7 cellular contexts compared by ENCODE assay signal in the genomic region with DNA sequence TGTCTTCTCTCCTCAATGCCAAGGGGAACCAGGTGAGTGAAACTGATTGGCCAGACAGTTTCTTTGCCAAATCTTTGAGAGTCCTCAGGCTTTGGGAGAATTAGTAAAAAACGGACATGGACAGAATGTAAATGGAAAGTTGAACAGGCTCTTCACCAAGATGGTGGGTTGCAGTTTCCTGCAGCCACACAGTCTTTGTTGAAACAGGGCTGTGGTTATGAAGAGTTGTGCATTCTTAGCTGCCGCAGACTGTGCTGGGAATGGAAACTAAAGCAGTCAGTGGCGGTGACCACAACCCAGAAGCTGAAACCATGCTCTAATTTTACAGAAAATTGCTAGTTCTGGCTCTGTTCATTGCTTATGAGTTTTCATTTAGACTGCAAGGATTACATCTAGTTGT. TPM values are rescaled to one million over a fixed set of nuclear protein-coding genes. Genes with fewer than 3 reads are reported as not detected.
DNase-seq lines count a peak whose midpoint lies in the region; ATAC-seq lines count a peak whose summit lies in the region.

No MANE protein-coding gene starts in this region.

- intact Hi-C loops in activated T-helper 1 cell treated with anti-CD3 and anti-CD28 coated beads, Interleukin-12 subunit alpha, Interleukin-12 subunit beta, Interleukin-2, Interleukin-4 antibody, amounts not matched to agents 30 ng/mL and 10 ng/mL and 1 ng/mL, durations not matched to agents 14 hours and 24 hours and 36 hours (cut with micrococcal nuclease): loop anchor here (1.0 to 2.0 kb wide), 9 partner anchors 20 to 872 kb away; a partner anchor contains a TSS

- peaks cover 68% of the 10 kb centered on the region for H3K36me3 Mint-ChIP-seq in activated T-helper 1 cell treated with anti-CD3 and anti-CD28 coated beads, Interleukin-12 subunit alpha, Interleukin-12 subunit beta, Interleukin-2, Interleukin-4 antibody, amounts not matched to agents 30 ng/mL and 10 ng/mL and 1 ng/mL, durations not matched to agents 14 hours and 24 hours and 36 hours (ENCODE audit: low read depth)

- peaks cover 69% of the 10 kb centered on the region for H3K4me1 Mint-ChIP-seq in activated T-helper 1 cell treated with anti-CD3 and anti-CD28 coated beads, Interleukin-12 subunit alpha, Interleukin-12 subunit beta, Interleukin-2, Interleukin-4 antibody, amounts not matched to agents 30 ng/mL and 10 ng/mL and 1 ng/mL, durations not matched to agents 14 hours and 24 hours and 36 hours (ENCODE audit: low read depth)

- peak overlapping the region; percentile 81 for H3K4me3 Mint-ChIP-seq in activated T-helper 1 cell treated with anti-CD3 and anti-CD28 coated beads, Interleukin-12 subunit alpha, Interleukin-12 subunit beta, Interleukin-2, Interleukin-4 antibody, amounts not matched to agents 30 ng/mL and 10 ng/mL and 1 ng/mL, durations not matched to agents 14 hours and 24 hours and 36 hours

- peak overlapping the region; percentile 93 for H3K27ac Mint-ChIP-seq in activated T-helper 1 cell treated with anti-CD3 and anti-CD28 coated beads, Interleukin-12 subunit alpha, Interleukin-12 subunit beta, Interleukin-2, Interleukin-4 antibody, amounts not matched to agents 30 ng/mL and 10 ng/mL and 1 ng/mL, durations not matched to agents 14 hours and 24 hours and 36 hours

- peaks cover 1% of the 10 kb centered on the region for H3K9me3 Mint-ChIP-seq in activated T-helper 1 cell treated with anti-CD3 and anti-CD28 coated beads, Interleukin-12 subunit alpha, Interleukin-12 subunit beta, Interleukin-2, Interleukin-4 antibody, amounts not matched to agents 30 ng/mL and 10 ng/mL and 1 ng/mL, durations not matched to agents 14 hours and 24 hours and 36 hours

- H3K27me3 Mint-ChIP-seq in activated T-helper 1 cell treated with anti-CD3 and anti-CD28 coated beads, Interleukin-12 subunit alpha, Interleukin-12 subunit beta, Interleukin-2, Interleukin-4 antibody, amounts not matched to agents 30 ng/mL and 10 ng/mL and 1 ng/mL, durations not matched to agents 14 hours and 24 hours and 36 hours (ENCODE audit: insufficient read depth): no peaks in the 10 kb centered on the region

- H3K9me3 ChIP-seq in SJCRH30 (replicated peaks): no peaks in the 10 kb centered on the region

- DNase-seq in activated T-helper 1 cell treated with anti-CD3 and anti-CD28 coated beads, Interleukin-12 subunit alpha, Interleukin-12 subunit beta, Interleukin-2, Interleukin-4 antibody, amounts not matched to agents 30 ng/mL and 10 ng/mL and 1 ng/mL, durations not matched to agents 14 hours and 24 hours and 36 hours (ENCODE audit: low spot score): peak; percentile 68
- peak; percentile 16 for DNase-seq in stimulated activated CD8-positive, alpha-beta memory T cell treated with anti-CD3 and anti-CD28 coated beads, Interleukin-15, amount 100 ng/mL, for 24 hours (ENCODE audit: low read depth)
- DNase-seq in SJCRH30: no peak
- DNase-seq in foreskin melanocyte: no peak
- no peak for DNase-seq in midbrain (lab: John Stamatoyannopoulos, UW)

- peaks cover 20% of the 10 kb centered on the region for H3K36me3 ChIP-seq in SJCRH30

- H3K4me3 ChIP-seq in SJCRH30: no peak overlapping the region

- ATAC-seq in GM19463 (IDR thresholded peaks at IDR 0.05; ENCODE audit: unreplicated experiment): peak; percentile 96
- peak; percentile 99 for ATAC-seq in HG03460 (IDR thresholded peaks at IDR 0.05; ENCODE audit: unreplicated experiment)

- no peaks in the 10 kb centered on the region for H3K4me1 ChIP-seq in SJCRH30

- no peak overlapping the region for H3K27ac ChIP-seq in SJCRH30

- H3K27me3 ChIP-seq in SJCRH30: no peaks in the 10 kb centered on the region

RNA-seq across cellular contexts. Expression of a gene that starts 42.1 kb away (rescaled TPM):
- total RNA-seq in activated T-helper 1 cell treated with anti-CD3 and anti-CD28 coated beads, Interleukin-12 subunit alpha, Interleukin-12 subunit beta, Interleukin-2, Interleukin-4 antibody, amounts not matched to agents 30 ng/mL and 10 ng/mL and 1 ng/mL, durations not matched to agents 14 hours and 24 hours and 36 hours: 60.8 and 63.6 TPM in 2 replicates
- 56.7 and 63.4 TPM in 2 replicates for total RNA-seq in SJCRH30 (2014; rRNA removed; shearing (Covaris generic))

Comparison
In these comparisons a context has a peak if more than half of its experiments do, and no peak if none do; other contexts are left out.
1. DNase-seq: peak in activated T-helper 1 cell treated with anti-CD3 and anti-CD28 coated beads, Interleukin-12 subunit alpha, Interleukin-12 subunit beta, Interleukin-2, Interleukin-4 antibody, amounts not matched to agents 30 ng/mL and 10 ng/mL and 1 ng/mL, durations not matched to agents 14 hours and 24 hours and 36 hours (single experiment) and stimulated activated CD8-positive, alpha-beta memory T cell treated with anti-CD3 and anti-CD28 coated beads, Interleukin-15, amount 100 ng/mL, for 24 hours (single experiment); none in SJCRH30 (0 of 2), foreskin melanocyte (single experiment) and midbrain (single experiment).